ENCODE assay signal across 3 cellular contexts in genomic region chr2:215861607-215862033, GRCh38.
TF ChIP-seq lines count a peak whose summit lies in the region.

No MANE protein-coding gene starts in this region.

TF ChIP-seq in HepG2, 621 proteins besides CTCF, POLR2A, EP300 and RAD21 (continues in another document):
- TF ChIP-seq FOXK2 (IDR thresholded peaks at IDR 0.05) (peak; percentile 54; the same call in 1 of the 2 replicates), ZBTB40 (IDR thresholded peaks at IDR 0.05) (peak; percentile 29; the same call in 1 of the 2 replicates), ZBTB40 (CRISPR knock-in tag; IDR thresholded peaks at IDR 0.05) (no peak), ZBTB7A (CRISPR knock-in tag; IDR thresholded peaks at IDR 0.05) (no peak), HNRNPK (IDR thresholded peaks at IDR 0.05; ENCODE audit: low read depth, low read length, poor library complexity, severe bottlenecking) (peak; percentile 55), MIXL1 (CRISPR knock-in tag; IDR thresholded peaks at IDR 0.05) (no peak), HOXA5 (CRISPR knock-in tag; IDR thresholded peaks at IDR 0.05) (no peak)

TF ChIP-seq in GM12878, 131 proteins besides CTCF, POLR2A, EP300 and RAD21:
- peak; percentile 47; the same call in 1 of the 2 replicates for TF ChIP-seq ZBTB40 (IDR thresholded peaks at IDR 0.05; ENCODE audit: borderline replicate concordance)
- no peak for TF ChIP-seq BCL11A (IDR thresholded peaks at IDR 0.05; ENCODE audit: low read depth, low read length)
- TF ChIP-seq NR2C1 (IDR thresholded peaks at IDR 0.05): no peak

TF ChIP-seq in SK-N-SH treated with all-trans-retinoic acid at 6 μM for 48 hours, 23 proteins besides CTCF, POLR2A, EP300 and RAD21 (continued from another document):
- TF ChIP-seq CREB5 (CRISPR knock-in tag; IDR thresholded peaks at IDR 0.05; ENCODE audit: low read depth) (no peak), ZNF565 (CRISPR knock-in tag; conservative IDR thresholded peaks at IDR 0.05; ENCODE audit: low read depth) (no peak), ESRRG (CRISPR knock-in tag; IDR thresholded peaks at IDR 0.05) (no peak), ZFP30 (CRISPR knock-in tag; IDR thresholded peaks at IDR 0.05) (no peak), ISL1 (CRISPR knock-in tag; IDR thresholded peaks at IDR 0.05) (no peak), TCF4 (CRISPR knock-in tag; IDR thresholded peaks at IDR 0.05; ENCODE audit: borderline replicate concordance) (no peak), CSDC2 (CRISPR knock-in tag; IDR thresholded peaks at IDR 0.05) (no peak), ZNF8 (CRISPR knock-in tag; IDR thresholded peaks at IDR 0.05) (no peak), POU6F1 (CRISPR knock-in tag; IDR thresholded peaks at IDR 0.05; ENCODE audit: borderline replicate concordance, low read depth) (no peak), ARNTL (CRISPR knock-in tag; IDR thresholded peaks at IDR 0.05; ENCODE audit: borderline replicate concordance, low read depth) (no peak), PATZ1 (CRISPR knock-in tag; IDR thresholded peaks at IDR 0.05; ENCODE audit: borderline replicate concordance) (no peak), TOX (CRISPR knock-in tag; IDR thresholded peaks at IDR 0.05; ENCODE audit: borderline replicate concordance) (no peak), PPARA (CRISPR knock-in tag; IDR thresholded peaks at IDR 0.05; ENCODE audit: borderline replicate concordance) (no peak), OSR1 (CRISPR knock-in tag; IDR thresholded peaks at IDR 0.05) (no peak), CSRNP3 (CRISPR knock-in tag; IDR thresholded peaks at IDR 0.05) (no peak), ZC3H10 (CRISPR knock-in tag; IDR thresholded peaks at IDR 0.05) (no peak)
TF ChIP-seq in SK-N-SH treated with all-trans-retinoic acid at 6 μM for 48 hours: peak in this region for 0.
